ENCODE assay signal across 19 cellular contexts in genomic region chr6:128710305-128710704, GRCh38.
A peak's percentile ranks its signal among the peaks of the same experiment; 100 is the strongest.
DNase-seq lines count a peak whose midpoint lies in the region; ATAC-seq and TF ChIP-seq lines count a peak whose summit lies in the region.
"Had no signal": no experiment of that assay in that cellular context is flagged by ENCODE, and none has a peak within 500 bp of the region (broad histone marks: within the 10 kb centered on the region; RNA-seq: fewer than 3 reads in every experiment).

No MANE protein-coding gene starts in this region.

- H3K27ac ChIP-seq in PC-3 (ENCODE audit: low read length) (no peak overlapping the region), osteoblast (ENCODE audit: low read depth, low read length) (no peak overlapping the region)
- no peak overlapping the region for H3K27ac ChIP-seq in effector memory CD4-positive, alpha-beta T cell (ENCODE audit: insufficient read depth, low read length, poor library complexity, severe bottlenecking)
- H3K27ac ChIP-seq: BLaER1, HL-60, PC-9 had no signal

- TF ChIP-seq CTCF in PC-3 (conservative IDR thresholded peaks at IDR 0.05; ENCODE audit: low read depth, low read length) (no peak), osteoblast (IDR thresholded peaks at IDR 0.05; ENCODE audit: extremely low read depth, low read depth, low read length) (no peak)

- DNase-seq in EH (ENCODE audit: low read depth) (peak; percentile 85), PC-3 (peak; percentile 27), dedifferentiated amniotic fluid mesenchymal stem cell (ENCODE audit: extremely low spot score) (peak; percentile 36), osteoblast (ENCODE audit: insufficient read length, low spot score, missing footprints) (no peak), activated T-cell treated with anti-CD3 and anti-CD28 coated beads for 4 hours (no peak)
- no peak for DNase-seq in effector memory CD4-positive, alpha-beta T cell
- DNase-seq: CD8-positive, alpha-beta memory T cell; DND-41; NCI-H1048; NCI-H1694; NCI-H2107; NCI-H446; PC-9 had no signal

- H3K27me3 ChIP-seq in PC-3 (ENCODE audit: low read length) (no peaks in the 10 kb centered on the region), osteoblast (ENCODE audit: insufficient read depth, low read length) (no peaks in the 10 kb centered on the region)
- H3K27me3 ChIP-seq in effector memory CD4-positive, alpha-beta T cell (replicated peaks; ENCODE audit: control insufficient read depth, insufficient read depth, low read length, poor library complexity, severe bottlenecking), result no peaks in the 10 kb centered on the region
- H3K27me3 ChIP-seq: BLaER1 had no signal

- CTCF ChIA-PET in PC-3 (lab: Charles Lee), result no interaction called here

- H3K4me1 ChIP-seq in PC-3 (ENCODE audit: insufficient read depth, low read length) (peaks cover 9% of the 10 kb centered on the region), osteoblast (ENCODE audit: insufficient read depth, low read length) (peaks cover 7% of the 10 kb centered on the region)
- H3K4me1 ChIP-seq in effector memory CD4-positive, alpha-beta T cell (ENCODE audit: control insufficient read depth, insufficient read depth, low read length, poor library complexity, severe bottlenecking), result no peaks in the 10 kb centered on the region
- H3K4me1 ChIP-seq: BLaER1 had no signal

- H3K36me3 ChIP-seq in PC-3 (ENCODE audit: low read depth, low read length) (no peaks in the 10 kb centered on the region), osteoblast (ENCODE audit: insufficient read depth, low read length) (no peaks in the 10 kb centered on the region)
- H3K36me3 ChIP-seq in effector memory CD4-positive, alpha-beta T cell (ENCODE audit: control insufficient read depth, insufficient read depth, low read length), result no peaks in the 10 kb centered on the region
- H3K36me3 ChIP-seq: BLaER1 had no signal

- POLR2A ChIA-PET in PC-3 (lab: Charles Lee; ENCODE audit: unreplicated experiment), result interaction anchor here (0.6 kb wide), 1 partner anchor 536 kb away, joined by 5 read pairs; no protein-coding TSS in a partner anchor

- no peak; the same call in 1 of the 2 replicates for ATAC-seq in PC-3
- no peak for ATAC-seq in HG03469 (IDR thresholded peaks at IDR 0.05; ENCODE audit: unreplicated experiment)
- no peak for ATAC-seq in GM21526 (IDR thresholded peaks at IDR 0.05; ENCODE audit: low FRiP score, unreplicated experiment)
- ATAC-seq: GM23338, K562 had no signal

- H3K9ac ChIP-seq in PC-3 (ENCODE audit: low read length), result no peak overlapping the region
- H3K9ac ChIP-seq: BLaER1 had no signal

- H3K4me2 ChIP-seq in PC-3 (ENCODE audit: low read length), result no peak overlapping the region
- H3K4me2 ChIP-seq in osteoblast (ENCODE audit: insufficient read depth, low read length), result peak overlapping the region; percentile 19
- H3K4me2 ChIP-seq: BLaER1, GM23338, PC-9 had no signal

- H4K20me1 ChIP-seq in PC-3 (ENCODE audit: low read length) (no peaks in the 10 kb centered on the region), osteoblast (ENCODE audit: insufficient read depth, low read length) (no peaks in the 10 kb centered on the region)
- H4K20me1 ChIP-seq: BLaER1 had no signal

- H2AFZ ChIP-seq in PC-3 (ENCODE audit: low read length) (no peak overlapping the region), osteoblast (ENCODE audit: low read length) (peak overlapping the region; percentile 60)
- H2AFZ ChIP-seq: GM23338, PC-9 had no signal

- intact Hi-C loops in PC-3 (cut with micrococcal nuclease), result no loop called here

- H3K9me2 ChIP-seq in PC-3 (replicated peaks; ENCODE audit: low read length), result no peaks in the 10 kb centered on the region

- H3K9me3 ChIP-seq in PC-3 (ENCODE audit: low read length), result no peaks in the 10 kb centered on the region
- H3K9me3 ChIP-seq in osteoblast (ENCODE audit: low read depth, low read length), result no peaks in the 10 kb centered on the region
- no peaks in the 10 kb centered on the region for H3K9me3 ChIP-seq in effector memory CD4-positive, alpha-beta T cell (ENCODE audit: control insufficient read depth, low read length)
- H3K9me3 ChIP-seq: BLaER1 had no signal

- H3K4me3 ChIP-seq in PC-3 (ENCODE audit: low read length), result no peak overlapping the region
- H3K4me3 ChIP-seq in osteoblast (ENCODE audit: insufficient read depth, low read length), result no peak overlapping the region
- no peak overlapping the region for H3K4me3 ChIP-seq in effector memory CD4-positive, alpha-beta T cell (ENCODE audit: insufficient read depth, low read depth, low read length, poor library complexity, severe bottlenecking)
- H3K4me3 ChIP-seq: BLaER1, GM23338, K562, PC-9 had no signal

- no TSS peak for BruUV-seq in PC-3 (replicated peaks; lab: Mats Ljungman, UMichigan)

- H3K79me2 ChIP-seq in PC-3 (ENCODE audit: low read length), result no peaks in the 10 kb centered on the region
- no peaks in the 10 kb centered on the region for H3K79me2 ChIP-seq in osteoblast (ENCODE audit: insufficient read depth, low read length)

- H3F3A ChIP-seq in PC-3 (ENCODE audit: low read length, unreplicated experiment), result no peaks in the 10 kb centered on the region

Comparison
In these comparisons a context has a peak if more than half of its experiments do, and no peak if none do; other contexts are left out.
1. DNase-seq: peak in EH (single experiment), PC-3 (single experiment) and dedifferentiated amniotic fluid mesenchymal stem cell (single experiment); none in osteoblast (single experiment), activated T-cell treated with anti-CD3 and anti-CD28 coated beads for 4 hours (single experiment) and effector memory CD4-positive, alpha-beta T cell (0 of 3).